Comparison of ENCODE assay signal across 19 cellular contexts in genomic region chr5:81209386-81209785, GRCh38. TPM values are rescaled to one million over a fixed set of nuclear protein-coding genes. Genes with fewer than 3 reads are reported as not detected.
"Had no signal": no experiment of that assay in that cellular context is flagged by ENCODE, and none has a peak within 500 bp of the region (broad histone marks: within the 10 kb centered on the region; RNA-seq: fewer than 3 reads in every experiment).

No MANE protein-coding gene starts in this region.

- H3K27me3 Mint-ChIP-seq: natural killer cell treated with Interleukin-12 subunit alpha and Interleukin-12 subunit beta and Interleukin-15 and Interleukin-18, amount 100 ng/mL, for 72 hours had no signal

- H3K27ac Mint-ChIP-seq: natural killer cell treated with Interleukin-12 subunit alpha and Interleukin-12 subunit beta and Interleukin-15 and Interleukin-18, amount 100 ng/mL, for 72 hours had no signal

- H3K36me3 ChIP-seq: neutrophil, right atrium auricular region, sigmoid colon, stomach, thoracic aorta had no signal

- H3K9me3 ChIP-seq: heart right ventricle, neutrophil, right atrium auricular region, sigmoid colon, stomach, thoracic aorta had no signal

- H3K9me3 Mint-ChIP-seq: natural killer cell treated with Interleukin-12 subunit alpha and Interleukin-12 subunit beta and Interleukin-15 and Interleukin-18, amount 100 ng/mL, for 72 hours had no signal

- ATAC-seq: heart right ventricle, left lobe of liver had no signal

- H3K4me3 ChIP-seq: heart right ventricle, right atrium auricular region, sigmoid colon, skin epidermis, stomach, thoracic aorta had no signal

- H3K4me3 Mint-ChIP-seq: natural killer cell treated with Interleukin-12 subunit alpha and Interleukin-12 subunit beta and Interleukin-15 and Interleukin-18, amount 100 ng/mL, for 72 hours had no signal

- FAIRE-seq: endometrium, frontal cortex, islet of Langerhans had no signal

- H3K36me3 Mint-ChIP-seq: natural killer cell treated with Interleukin-12 subunit alpha and Interleukin-12 subunit beta and Interleukin-15 and Interleukin-18, amount 100 ng/mL, for 72 hours had no signal

- H3K4me1 ChIP-seq: heart right ventricle, right atrium auricular region, sigmoid colon had no signal

- H3K27ac ChIP-seq: heart right ventricle, neutrophil, right atrium auricular region, sigmoid colon, skin epidermis, stomach, thoracic aorta had no signal

- H3K27me3 ChIP-seq: heart right ventricle, neutrophil, right atrium auricular region, sigmoid colon, stomach had no signal

- DNase-seq: effector memory CD4-positive, alpha-beta T cell; heart right ventricle; kidney glomerular epithelial cell; posterior cingulate gyrus; sigmoid colon; stimulated activated CD4-positive, alpha-beta T cell treated with anti-CD3 and anti-CD28 coated beads, Interleukin-4, amount 100 ng/mL, for 4 hours; stimulated activated naive CD4-positive, alpha-beta T cell; stomach; trophoblast cell had no signal

RNA-seq across cellular contexts. Expression of gene CKMT2, which starts 23.7 kb away (rescaled TPM):
- total RNA-seq: natural killer cell treated with Interleukin-12 subunit alpha and Interleukin-12 subunit beta and Interleukin-15 and Interleukin-18, amount 100 ng/mL, for 72 hours had no signal
- polyA plus RNA-seq: mammary epithelial cell had no signal
